ENCODE assay signal across 8 cellular contexts in the genomic region with DNA sequence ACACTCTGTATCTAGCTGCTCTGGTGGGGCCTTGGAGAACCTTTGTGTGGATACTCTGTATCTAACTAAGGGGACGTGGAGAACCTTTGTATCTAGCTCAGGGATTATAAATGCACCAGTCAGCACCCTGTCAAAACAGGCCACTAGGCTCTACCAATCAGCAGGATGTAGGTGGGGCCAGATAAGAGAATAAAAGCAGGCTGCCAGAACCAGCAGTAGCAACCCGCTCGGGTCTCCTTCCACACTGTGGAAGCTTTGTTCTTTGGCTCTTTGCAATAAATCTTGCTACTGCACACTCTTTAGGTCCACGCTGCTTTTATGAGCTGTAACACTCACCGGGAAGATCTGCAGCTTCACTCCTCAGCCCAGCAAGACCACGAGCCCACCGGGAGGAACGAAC. TPM values are rescaled to one million over a fixed set of nuclear protein-coding genes. Genes with fewer than 3 reads are reported as not detected.
A peak's percentile ranks its signal among the peaks of the same experiment; 100 is the strongest.
DNase-seq lines count a peak whose midpoint lies in the region; ATAC-seq, FAIRE-seq and TF ChIP-seq lines count a peak whose summit lies in the region.
"Not testable (repeated sequence)": the region's sequence is repeated elsewhere in the genome, so short reads cannot be mapped to it uniquely, and the experiment has no call there.

No MANE protein-coding gene starts in this region.

- H3K9me3 Mint-ChIP-seq in IgD-negative memory B cell; activated CD4-positive, alpha-beta T cell treated with anti-CD3 and anti-CD28 coated beads, Interleukin-2, amount 10 ng/mL, durations not matched to agents 7 days and 5 days; activated naive CD4-positive, alpha-beta T cell treated with anti-CD3 and anti-CD28 coated beads for 36 hours; dendritic cell treated with granulocyte-macrophage colony-stimulating factor and Interleukin-4, amounts not matched to agents 40 ng/mL and 50 ng/mL, for 4 days; osteocyte (ENCODE audit: unreplicated experiment): not testable (repeated sequence)

- H3K4me1 Mint-ChIP-seq in IgD-negative memory B cell, result peaks cover 22 to 28% (median 24%) of the 10 kb centered on the region in 3 donors
- peaks cover 69% of the 10 kb centered on the region for H3K4me1 Mint-ChIP-seq in activated CD4-positive, alpha-beta T cell treated with anti-CD3 and anti-CD28 coated beads, Interleukin-2, amount 10 ng/mL, durations not matched to agents 7 days and 5 days
- H3K4me1 Mint-ChIP-seq in activated naive CD4-positive, alpha-beta T cell treated with anti-CD3 and anti-CD28 coated beads for 36 hours (ENCODE audit: low read depth), result peaks cover 44% of the 10 kb centered on the region
- H3K4me1 Mint-ChIP-seq in dendritic cell treated with granulocyte-macrophage colony-stimulating factor and Interleukin-4, amounts not matched to agents 40 ng/mL and 50 ng/mL, for 4 days (ENCODE audit: low read depth), result peaks cover 32% of the 10 kb centered on the region
- not testable (repeated sequence) for H3K4me1 Mint-ChIP-seq in osteocyte (ENCODE audit: unreplicated experiment)

- H3K9ac ChIP-seq in HepG2 (ENCODE audit: insufficient read depth, low read depth, low read length), result not testable (repeated sequence)

- H3K4me3 Mint-ChIP-seq in IgD-negative memory B cell, result peak overlapping the region in 1 of 4 donors; percentile 13
- not testable (repeated sequence) for H3K4me3 Mint-ChIP-seq in activated CD4-positive, alpha-beta T cell treated with anti-CD3 and anti-CD28 coated beads, Interleukin-2, amount 10 ng/mL, durations not matched to agents 7 days and 5 days; dendritic cell treated with granulocyte-macrophage colony-stimulating factor and Interleukin-4, amounts not matched to agents 40 ng/mL and 50 ng/mL, for 4 days; osteocyte (ENCODE audit: unreplicated experiment)
- peak overlapping the region; percentile 22 for H3K4me3 Mint-ChIP-seq in activated naive CD4-positive, alpha-beta T cell treated with anti-CD3 and anti-CD28 coated beads for 36 hours

- peak in 1 of 2 experiments; percentile 64; a peak in 2 of 4 replicates for TF ChIP-seq POLR2A in HepG2 (IDR thresholded peaks at IDR 0.05; ENCODE audit: insufficient read depth in 1 of 2, low read depth in 2 of 2, low read length in 2 of 2)

- not testable (repeated sequence) for TF ChIP-seq EP300 in HepG2 (IDR thresholded peaks at IDR 0.05; ENCODE audit: low read depth in 2 of 2, low read length in 2 of 2); HepG2 (CRISPR knock-in tag; IDR thresholded peaks at IDR 0.05; ENCODE audit: borderline replicate concordance)

- H3K4me2 ChIP-seq in HepG2 (ENCODE audit: low read depth, low read length), result not testable (repeated sequence)

- not testable (repeated sequence) for H4K20me1 ChIP-seq in HepG2 (ENCODE audit: insufficient read depth, low read length)

- H3K27ac ChIP-seq in A673 (ENCODE audit: low read depth, low read length, poor library complexity, severe bottlenecking); HepG2 (ENCODE audit: extremely low read length, insufficient read depth, low read length): not testable (repeated sequence)
- H3K27ac ChIP-seq in temporal lobe (ENCODE audit: low read depth, low read length), result peak overlapping the region; percentile 61

- H3K27me3 ChIP-seq in A673 (replicated peaks; ENCODE audit: insufficient read depth, low read depth, low read length, poor library complexity); HepG2 (ENCODE audit: control insufficient read depth in 1 of 2, insufficient read depth in 2 of 2, low read length in 2 of 2): not testable (repeated sequence)

- not testable (repeated sequence) for H3K9me3 ChIP-seq in A673 (ENCODE audit: low read depth, low read length, poor library complexity, severe bottlenecking); HepG2 (ENCODE audit: low read length)

- not testable (repeated sequence) for TF ChIP-seq CTCF in A673 (conservative IDR thresholded peaks at IDR 0.05; ENCODE audit: low read depth, low read length); HepG2 (CRISPR knock-in tag; IDR thresholded peaks at IDR 0.05); osteocyte (IDR thresholded peaks at IDR 0.05)

- POLR2A ChIA-PET in A673 (lab: Charles Lee; ENCODE audit: low non-redundant PET), result not testable (repeated sequence)
- POLR2A ChIA-PET in activated CD4-positive, alpha-beta T cell treated with anti-CD3 and anti-CD28 coated beads, Interleukin-2, amount 10 ng/mL, durations not matched to agents 7 days and 5 days (lab: Charles Lee), result interaction anchor here (1.0 kb wide), 1 partner anchor 29 kb away, joined by 3 read pairs; no protein-coding TSS in a partner anchor
- POLR2A ChIA-PET in HepG2 (lab: Yijun Ruan, JAX), result interaction anchor here (1.0 to 1.7 kb wide), 3 partner anchors 32 to 514 kb away, joined by 3 to 4 read pairs (median 3); a partner anchor contains a TSS

- CTCF ChIA-PET in A673 (lab: Charles Lee), result not testable (repeated sequence)
- CTCF ChIA-PET in activated CD4-positive, alpha-beta T cell treated with anti-CD3 and anti-CD28 coated beads, Interleukin-2, amount 10 ng/mL, durations not matched to agents 7 days and 5 days (lab: Charles Lee), result interaction anchor here (0.9 to 2.1 kb wide), 7 partner anchors 8 to 329 kb away, joined by 3 to 7 read pairs (median 3); a partner anchor contains a TSS
- CTCF ChIA-PET in activated naive CD4-positive, alpha-beta T cell treated with anti-CD3 and anti-CD28 coated beads for 36 hours (lab: Charles Lee), result interaction anchor here (0.6 to 3.3 kb wide), 16 partner anchors 9 to 551 kb away, joined by 3 to 18 read pairs (median 4); no protein-coding TSS in a partner anchor
- CTCF ChIA-PET in HepG2 (lab: Yijun Ruan, JAX; ENCODE audit: low intra/inter-chr PET ratio, low total read pairs), result interaction anchor here (3.4 to 3.8 kb wide), 3 partner anchors 438 to 514 kb away, joined by 26 to 65 read pairs (median 53); no protein-coding TSS in a partner anchor

- H3K79me2 ChIP-seq in HepG2 (ENCODE audit: insufficient read depth, low read length), result not testable (repeated sequence)

- FAIRE-seq in HepG2 (lab: Jason Lieb, UNC), result not testable (repeated sequence)

- intact Hi-C loops in A673 (cut with micrococcal nuclease; ENCODE audit: unreplicated experiment); activated naive CD4-positive, alpha-beta T cell treated with anti-CD3 and anti-CD28 coated beads for 36 hours (cut with micrococcal nuclease); dendritic cell treated with granulocyte-macrophage colony-stimulating factor and Interleukin-4, amounts not matched to agents 40 ng/mL and 50 ng/mL, for 4 days (cut with micrococcal nuclease); HepG2 (cut with micrococcal nuclease; ENCODE audit: unreplicated experiment): not testable (repeated sequence)

- not testable (repeated sequence) for H3K36me3 ChIP-seq in A673 (ENCODE audit: insufficient read depth, low read length, poor library complexity, severe bottlenecking); HepG2 (replicated peaks in 1 of 2; ENCODE audit: control insufficient read depth in 1 of 2, insufficient read depth in 2 of 2, low read length in 2 of 2)

- WGBS in HepG2 (ENCODE audit: low lambda C conversion rate), result 55% methylated on average over 7 of the region's 8 CpGs

- H3K27me3 Mint-ChIP-seq in IgD-negative memory B cell; activated CD4-positive, alpha-beta T cell treated with anti-CD3 and anti-CD28 coated beads, Interleukin-2, amount 10 ng/mL, durations not matched to agents 7 days and 5 days; activated naive CD4-positive, alpha-beta T cell treated with anti-CD3 and anti-CD28 coated beads for 36 hours (ENCODE audit: low read depth); dendritic cell treated with granulocyte-macrophage colony-stimulating factor and Interleukin-4, amounts not matched to agents 40 ng/mL and 50 ng/mL, for 4 days; osteocyte (ENCODE audit: unreplicated experiment): not testable (repeated sequence)

- not testable (repeated sequence) for ATAC-seq in HepG2

- not testable (repeated sequence) for H3K36me3 Mint-ChIP-seq in IgD-negative memory B cell; activated CD4-positive, alpha-beta T cell treated with anti-CD3 and anti-CD28 coated beads, Interleukin-2, amount 10 ng/mL, durations not matched to agents 7 days and 5 days (ENCODE audit: low read depth); activated naive CD4-positive, alpha-beta T cell treated with anti-CD3 and anti-CD28 coated beads for 36 hours (ENCODE audit: low read depth); dendritic cell treated with granulocyte-macrophage colony-stimulating factor and Interleukin-4, amounts not matched to agents 40 ng/mL and 50 ng/mL, for 4 days (ENCODE audit: low read depth); osteocyte (ENCODE audit: unreplicated experiment)

- H3K4me3 ChIP-seq in A673 (ENCODE audit: low read depth, low read length, poor library complexity, severe bottlenecking); HepG2 (replicated peaks in 1 of 3; ENCODE audit: insufficient read depth in 1 of 3, low read depth in 2 of 3, low read length in 3 of 3): not testable (repeated sequence)

- H3K4me1 ChIP-seq in A673 (ENCODE audit: insufficient read depth, low read length, poor library complexity, severe bottlenecking), result not testable (repeated sequence)
- peaks cover 41% of the 10 kb centered on the region for H3K4me1 ChIP-seq in HepG2 (ENCODE audit: insufficient read depth, low read length)

- TF ChIP-seq RAD21 in HepG2 (CRISPR knock-in tag; IDR thresholded peaks at IDR 0.05), result not testable (repeated sequence)

- not testable (repeated sequence) for H2AFZ ChIP-seq in HepG2 (ENCODE audit: low read length)

- not testable (repeated sequence) for BruUV-seq in A673 (replicated peaks; lab: Mats Ljungman, UMichigan); HepG2 (replicated peaks; lab: Mats Ljungman, UMichigan)

- in situ Hi-C loops in HepG2 (cut with HindIII; ENCODE audit: extremely low pct_ligation_motif_present, low pct_unique_long_range_greater_than_20kb), result not testable (repeated sequence)

- DNase-seq in A673 (ENCODE audit: low spot score) (peak; percentile 27), osteocyte (ENCODE audit: extremely low spot score, unreplicated experiment) (peak; percentile 46)
- peak; percentile 35 for DNase-seq in activated CD4-positive, alpha-beta T cell treated with anti-CD3 and anti-CD28 coated beads, Interleukin-2, amount 10 ng/mL, durations not matched to agents 7 days and 5 days
- DNase-seq in activated naive CD4-positive, alpha-beta T cell treated with anti-CD3 and anti-CD28 coated beads for 36 hours, result peak; percentile 52
- DNase-seq in HepG2 (ENCODE audit: low spot score), result not testable (repeated sequence)

- peak overlapping the region in 2 of 3 donors; percentile 33 to 95 for H3K27ac Mint-ChIP-seq in IgD-negative memory B cell
- H3K27ac Mint-ChIP-seq in activated CD4-positive, alpha-beta T cell treated with anti-CD3 and anti-CD28 coated beads, Interleukin-2, amount 10 ng/mL, durations not matched to agents 7 days and 5 days, result peak overlapping the region; percentile 37
- H3K27ac Mint-ChIP-seq in activated naive CD4-positive, alpha-beta T cell treated with anti-CD3 and anti-CD28 coated beads for 36 hours, result peak overlapping the region; percentile 68
- peak overlapping the region; percentile 40 for H3K27ac Mint-ChIP-seq in dendritic cell treated with granulocyte-macrophage colony-stimulating factor and Interleukin-4, amounts not matched to agents 40 ng/mL and 50 ng/mL, for 4 days
- H3K27ac Mint-ChIP-seq in osteocyte (ENCODE audit: unreplicated experiment), result not testable (repeated sequence)

RNA-seq across cellular contexts. Expression of a gene that starts 45.4 kb away (rescaled TPM):
- total RNA-seq in A673 (2021) (147 and 174 TPM in 2 replicates), HepG2 (2016; rRNA removed; fragmentation: Illumina TruSeq; extraction: Trizol) (64.4 and 76.7 TPM in 2 replicates), osteocyte (29.5 and 34.8 TPM in 2 replicates), temporal lobe (56.1 TPM)
- polyA plus RNA-seq in IgD-negative memory B cell (82.2 TPM), HepG2 (2011; rRNA removed) (38.2 and 38.9 TPM in 2 replicates)
- 100 to 1,000 TPM; 239 to 296 TPM for total RNA-seq in activated CD4-positive, alpha-beta T cell treated with anti-CD3 and anti-CD28 coated beads, Interleukin-2, amount 10 ng/mL, durations not matched to agents 7 days and 5 days
- 100 to 1,000 TPM; 132 to 138 TPM for total RNA-seq in activated naive CD4-positive, alpha-beta T cell treated with anti-CD3 and anti-CD28 coated beads for 36 hours
- total RNA-seq in HepG2 (2016; cell fraction: cytosol; rRNA removed; fragmentation: Illumina TruSeq; extraction: Trizol; ENCODE audit: low read depth), result 5.8 and 7.2 TPM in 2 replicates
- 58.0 and 76.5 TPM in 2 replicates for total RNA-seq in HepG2 (2016; cell fraction: insoluble cytoplasmic fraction; rRNA removed; fragmentation: Illumina TruSeq; extraction: Trizol)
- total RNA-seq in HepG2 (2016; cell fraction: membrane; rRNA removed; fragmentation: Illumina TruSeq; extraction: Trizol), result 18.3 and 23.6 TPM in 2 replicates
- 103 and 116 TPM in 2 replicates for total RNA-seq in HepG2 (2016; cell fraction: nucleus; rRNA removed; fragmentation: Illumina TruSeq; extraction: Trizol)
- 25.2 and 34.9 TPM in 2 replicates for polyA plus RNA-seq in HepG2 (2011; cell fraction: cytosol; rRNA removed)
- 20.9 and 21.1 TPM in 2 replicates for polyA plus RNA-seq in HepG2 (2011; cell fraction: nucleus; rRNA removed)
- polyA plus RNA-seq in HepG2 (2012), result 42.0 and 46.8 TPM in 2 replicates
- polyA plus RNA-seq in HepG2 (2016; cell fraction: cytosol; fragmentation: Illumina TruSeq; extraction: Trizol; ENCODE audit: low read depth), result 3.8 and 4.4 TPM in 2 replicates
- 58.6 and 66.3 TPM in 2 replicates for polyA plus RNA-seq in HepG2 (2016; cell fraction: insoluble cytoplasmic fraction; fragmentation: Illumina TruSeq; extraction: Trizol; ENCODE audit: low read depth)
- polyA plus RNA-seq in HepG2 (2016; cell fraction: membrane; fragmentation: Illumina TruSeq; extraction: Trizol; ENCODE audit: low read depth), result 12.1 and 13.5 TPM in 2 replicates
- polyA plus RNA-seq in HepG2 (2016; cell fraction: nucleus; fragmentation: Illumina TruSeq; extraction: Trizol; ENCODE audit: insufficient read depth, low read depth), result 109 and 114 TPM in 2 replicates
- 59.8 and 110 TPM in 2 replicates for polyA minus RNA-seq in HepG2 (2011; rRNA and poly(A)+ RNA removed; ENCODE audit: low replicate concordance)
- polyA minus RNA-seq in HepG2 (2011; cell fraction: cytosol; rRNA and poly(A)+ RNA removed), result 35.1 and 35.9 TPM in 2 replicates
- polyA minus RNA-seq in HepG2 (2011; cell fraction: nucleus; rRNA and poly(A)+ RNA removed), result 43.9 and 51.8 TPM in 2 replicates
